In the genomic region with DNA sequence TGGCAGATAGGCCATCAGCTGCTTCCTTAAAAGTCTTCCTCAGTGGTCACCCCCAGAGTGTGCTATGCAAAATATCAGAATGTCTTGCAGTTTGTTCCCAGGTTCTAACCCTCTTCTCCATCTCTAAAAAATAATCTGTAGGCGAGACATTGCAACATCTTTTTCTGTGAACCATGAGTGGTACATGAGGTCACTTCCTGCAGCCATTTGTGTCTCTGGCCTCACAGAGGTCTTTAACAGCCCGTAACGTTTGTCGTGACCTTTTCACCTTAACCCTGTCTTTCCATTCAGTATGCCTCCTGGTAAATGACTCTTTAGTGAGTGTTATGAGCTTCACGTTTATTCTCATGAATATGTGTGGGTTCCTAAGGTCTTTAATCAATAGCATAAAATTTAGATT, we compare ENCODE assay signal across 8 cellular contexts.
A peak's percentile ranks its signal among the peaks of the same experiment; 100 is the strongest.
DNase-seq lines count a peak whose midpoint lies in the region; ATAC-seq and TF ChIP-seq lines count a peak whose summit lies in the region.

No MANE protein-coding gene starts in this region.

- H3K9me3 ChIP-seq in hepatocyte (ENCODE audit: low read depth) (no peaks in the 10 kb centered on the region), thoracic aorta (no peaks in the 10 kb centered on the region), Karpas-422 (ENCODE audit: low read length) (no peaks in the 10 kb centered on the region)

- no peaks in the 10 kb centered on the region for H3K9me2 ChIP-seq in hepatocyte (replicated peaks; ENCODE audit: insufficient read depth)
- H3K9me2 ChIP-seq in Karpas-422 (replicated peaks; ENCODE audit: insufficient read depth, low read length), result no peaks in the 10 kb centered on the region

- peak overlapping the region; percentile 46 for H3K27ac Mint-ChIP-seq in Calu3 (ENCODE audit: unreplicated experiment)
- H3K27ac Mint-ChIP-seq in activated naive CD4-positive, alpha-beta T cell treated with anti-CD3 and anti-CD28 coated beads, Interleukin-2, amount 50 U/mL, for 24 hours, result peak overlapping the region; percentile 18

- H2AFZ ChIP-seq in hepatocyte (no peak overlapping the region), Karpas-422 (ENCODE audit: low read length) (no peak overlapping the region)

- H3K4me3 Mint-ChIP-seq in Calu3 (ENCODE audit: low read depth, unreplicated experiment), result no peak overlapping the region
- no peak overlapping the region for H3K4me3 Mint-ChIP-seq in activated naive CD4-positive, alpha-beta T cell treated with anti-CD3 and anti-CD28 coated beads, Interleukin-2, amount 50 U/mL, for 24 hours

- H3K9me3 Mint-ChIP-seq in Calu3 (ENCODE audit: low read depth, unreplicated experiment), result no peaks in the 10 kb centered on the region
- H3K9me3 Mint-ChIP-seq in activated naive CD4-positive, alpha-beta T cell treated with anti-CD3 and anti-CD28 coated beads, Interleukin-2, amount 50 U/mL, for 24 hours, result no peaks in the 10 kb centered on the region

- peaks cover 30% of the 10 kb centered on the region for H3K79me2 ChIP-seq in hepatocyte
- peaks cover 8% of the 10 kb centered on the region; the same call in 1 of the 2 replicates for H3K79me2 ChIP-seq in Karpas-422 (ENCODE audit: low read length)

- H3K36me3 ChIP-seq in hepatocyte (replicated peaks; ENCODE audit: insufficient read depth, low read depth) (no peaks in the 10 kb centered on the region), thoracic aorta (peaks cover 12% of the 10 kb centered on the region), Karpas-422 (ENCODE audit: insufficient read depth, low read length) (0 out of 2 replicates have a peak, but pooled peaks cover 5% of the 10 kb centered on the region)

- peaks cover 10% of the 10 kb centered on the region for H3K4me1 Mint-ChIP-seq in Calu3 (ENCODE audit: low read depth, unreplicated experiment)
- peaks cover 34% of the 10 kb centered on the region for H3K4me1 Mint-ChIP-seq in activated naive CD4-positive, alpha-beta T cell treated with anti-CD3 and anti-CD28 coated beads, Interleukin-2, amount 50 U/mL, for 24 hours

- CTCF ChIA-PET in Calu3 (lab: Charles Lee), result no interaction called here

- H3K9ac ChIP-seq in Karpas-422 (ENCODE audit: low read length), result no peak overlapping the region

- H3K36me3 Mint-ChIP-seq in Calu3 (ENCODE audit: insufficient read depth, unreplicated experiment), result peaks cover 21% of the 10 kb centered on the region
- H3K36me3 Mint-ChIP-seq in activated naive CD4-positive, alpha-beta T cell treated with anti-CD3 and anti-CD28 coated beads, Interleukin-2, amount 50 U/mL, for 24 hours, result peaks cover 15% of the 10 kb centered on the region

- H4K20me1 ChIP-seq in hepatocyte (ENCODE audit: insufficient read depth, poor library complexity, severe bottlenecking) (no peaks in the 10 kb centered on the region), Karpas-422 (ENCODE audit: insufficient read depth, low read depth, low read length) (no peaks in the 10 kb centered on the region)

- H3K4me2 ChIP-seq in hepatocyte (no peak overlapping the region), Karpas-422 (ENCODE audit: low read depth, low read length, poor library complexity, severe bottlenecking) (no peak overlapping the region)

- DNase-seq in Calu3, result no peak
- peak; percentile 80 for DNase-seq in M059J (ENCODE audit: low read depth)
- peak; percentile 39 for DNase-seq in hepatocyte (ENCODE audit: low spot score)
- DNase-seq in thoracic aorta (ENCODE audit: low spot score), result no peak
- DNase-seq in ecto neural progenitor cell (ENCODE audit: low spot score), result no peak
- DNase-seq in Karpas-422, result no peak

- H3K27me3 Mint-ChIP-seq in Calu3 (ENCODE audit: unreplicated experiment), result no peaks in the 10 kb centered on the region
- H3K27me3 Mint-ChIP-seq in activated naive CD4-positive, alpha-beta T cell treated with anti-CD3 and anti-CD28 coated beads, Interleukin-2, amount 50 U/mL, for 24 hours, result no peaks in the 10 kb centered on the region

- ATAC-seq in thoracic aorta (ENCODE audit: insufficient number of reproducible peaks, low FRiP score, low read depth) (peak; percentile 83), GM19324 (IDR thresholded peaks at IDR 0.05; ENCODE audit: low FRiP score, unreplicated experiment) (no peak)

- WGBS in hepatocyte (ENCODE audit: low lambda C conversion rate, missing lambda C conversion rate), result 32% methylated on average over 5 of the region's 5 CpGs

- intact Hi-C loops in Calu3 (cut with micrococcal nuclease; ENCODE audit: unreplicated experiment), result no loop called here

- no TSS peak for BruUV-seq in Calu3 (replicated peaks; lab: Mats Ljungman, UMichigan)

- H3K27me3 ChIP-seq in hepatocyte (no peaks in the 10 kb centered on the region), thoracic aorta (replicated peaks; ENCODE audit: insufficient read depth) (no peaks in the 10 kb centered on the region), Karpas-422 (ENCODE audit: low read length) (no peaks in the 10 kb centered on the region)

- no peak for TF ChIP-seq CTCF in Calu3 (IDR thresholded peaks at IDR 0.05; ENCODE audit: unreplicated experiment)
- TF ChIP-seq CTCF in hepatocyte (IDR thresholded peaks at IDR 0.05; ENCODE audit: poor library complexity), result no peak
- no peak for TF ChIP-seq CTCF in thoracic aorta (IDR thresholded peaks at IDR 0.05)

- H3K27ac ChIP-seq in hepatocyte (peak overlapping the region; percentile 74), thoracic aorta (peak overlapping the region; percentile 61 to 66), Karpas-422 (ENCODE audit: low read length) (no peak overlapping the region)

- H3K4me3 ChIP-seq in hepatocyte, result no peak overlapping the region
- H3K4me3 ChIP-seq in thoracic aorta, result no peak overlapping the region
- no peak overlapping the region for H3K4me3 ChIP-seq in Karpas-422 (ENCODE audit: low read length)

- H3K4me1 ChIP-seq in hepatocyte (ENCODE audit: insufficient read depth) (no peaks in the 10 kb centered on the region), thoracic aorta (ENCODE audit: control insufficient read depth in 1 of 2, low read depth in 2 of 2) (peaks cover 22 to 37% of the 10 kb centered on the region in 2 donors), Karpas-422 (ENCODE audit: low read length) (peaks cover 14% of the 10 kb centered on the region)

Comparison
In these comparisons a context has a peak if more than half of its experiments do, and no peak if none do; other contexts are left out.
1. DNase-seq: peak in M059J (single experiment) and hepatocyte (single experiment); none in Calu3 (single experiment), thoracic aorta (single experiment), ecto neural progenitor cell (single experiment) and Karpas-422 (single experiment).